14 cellular contexts compared by ENCODE assay signal in the genomic region with DNA sequence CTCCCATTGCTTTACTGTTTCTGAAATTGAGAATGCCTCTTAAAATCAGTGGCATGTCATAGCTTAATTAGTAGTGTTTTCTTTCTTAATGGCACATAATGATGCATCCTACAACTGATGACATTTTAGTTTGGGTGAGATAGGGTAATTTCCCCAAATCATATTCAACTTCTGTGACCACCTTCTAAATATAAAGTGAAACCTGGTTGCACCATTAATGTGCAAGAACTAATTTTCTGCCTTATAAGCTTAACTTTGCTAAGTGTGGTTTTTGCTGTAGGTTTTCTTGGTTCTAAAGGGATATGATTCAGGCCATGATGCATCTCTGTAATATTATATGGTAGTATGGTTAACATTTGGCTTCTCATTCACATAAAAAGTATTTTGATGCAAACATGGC.
"Had no signal": no experiment of that assay in that cellular context is flagged by ENCODE, and none has a peak within 500 bp of the region (broad histone marks: within the 10 kb centered on the region; RNA-seq: fewer than 3 reads in every experiment).

No MANE protein-coding gene starts in this region.

- ATAC-seq: body of pancreas, heart left ventricle, left cardiac atrium, pancreas, psoas muscle had no signal

- H3K27ac Mint-ChIP-seq: nephron progenitor cell had no signal

- H3K4me3 Mint-ChIP-seq: memory B cell, nephron progenitor cell had no signal

- DNase-seq: activated CD4-positive, CD25-positive, alpha-beta regulatory T cell treated with anti-CD3 and anti-CD28 coated beads, Interleukin-2, amount 50 U/mL, for 72 hours; activated gamma-delta T cell; anterior cingulate cortex; body of pancreas; heart left ventricle; islet precursor cell; left cardiac atrium; nephron progenitor cell; pancreas; psoas muscle; SK-N-SH; stimulated activated CD4-positive, alpha-beta T cell treated with anti-CD3 and anti-CD28 coated beads, Interleukin-4, amount 100 ng/mL, for 24 hours; stomach had no signal

- H3K9me3 Mint-ChIP-seq: memory B cell, nephron progenitor cell had no signal

- H3K27me3 Mint-ChIP-seq: memory B cell had no signal
